ENCODE assay signal across 18 cellular contexts in the genomic region with DNA sequence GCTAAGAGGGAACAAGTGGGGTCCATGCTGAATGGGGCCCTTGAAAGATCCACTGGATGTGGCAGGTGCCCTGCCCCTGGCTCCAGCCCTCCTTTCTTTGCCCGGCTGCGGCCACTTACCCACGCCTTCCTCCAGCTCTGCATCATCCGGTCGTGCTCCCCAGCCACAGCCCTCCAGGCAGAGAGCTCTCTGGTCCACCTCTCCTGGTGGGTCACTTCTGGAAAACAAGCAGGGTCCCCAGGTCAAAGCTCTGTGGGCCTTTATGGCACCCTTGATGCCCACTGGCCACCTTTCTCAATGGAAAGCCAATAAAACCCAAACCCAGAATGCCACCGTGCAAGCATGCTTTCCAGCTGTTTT.
"Had no signal": no experiment of that assay in that cellular context is flagged by ENCODE, and none has a peak within 500 bp of the region (broad histone marks: within the 10 kb centered on the region; RNA-seq: fewer than 3 reads in every experiment).

No MANE protein-coding gene starts in this region.

- H3K4me1 ChIP-seq: parathyroid adenoma had no signal

- H3K4me2 ChIP-seq: hepatocyte had no signal

- H3K27ac Mint-ChIP-seq: activated T-helper 2 cell treated with anti-CD3 and anti-CD28 coated beads, Interferon-gamma antibody, Interleukin-2, Interleukin-4, amounts not matched to agents 10 μg/mL and 5 μg/mL and 100 μg/mL, durations not matched to agents 14 hours and 24 hours and 36 hours; stimulated activated naive CD8-positive, alpha-beta T cell treated with anti-CD3 and anti-CD28 coated beads, Interleukin-15, Interleukin-2, amounts not matched to agents 100 ng/mL and 50 ng/mL, for 24 hours; type B pancreatic cell had no signal

- H3K27me3 Mint-ChIP-seq: naive thymus-derived CD4-positive, alpha-beta T cell; stimulated activated naive CD8-positive, alpha-beta T cell treated with anti-CD3 and anti-CD28 coated beads, Interleukin-15, Interleukin-2, amounts not matched to agents 100 ng/mL and 50 ng/mL, for 24 hours; type B pancreatic cell had no signal

- ATAC-seq: esophagus mucosa; mucosa of descending colon; naive thymus-derived CD4-positive, alpha-beta T cell had no signal

- H3K4me3 ChIP-seq: hepatocyte, left ventricle myocardium inferior, mucosa of descending colon, suprapubic skin had no signal

- DNase-seq: activated CD4-positive, alpha-beta T cell treated with anti-CD3 and anti-CD28 coated beads, Interleukin-2, amount 50 U/mL, for 1 hour; activated CD4-positive, CD25-positive, alpha-beta regulatory T cell; left ventricle myocardium inferior; mucosa of descending colon; naive thymus-derived CD4-positive, alpha-beta T cell; retina; stimulated activated CD4-positive, alpha-beta T cell treated with anti-CD3 and anti-CD28 coated beads, Interleukin-15, amount 100 ng/mL, for 24 hours; stimulated activated CD4-positive, alpha-beta T cell treated with anti-CD3 and anti-CD28 coated beads, Interleukin-4, amount 100 ng/mL, for 1 hour; SW 1271 had no signal

- H2AFZ ChIP-seq: hepatocyte, parathyroid adenoma had no signal

- H3K27ac ChIP-seq: hepatocyte, left ventricle myocardium inferior, parathyroid adenoma, suprapubic skin had no signal

- H3K9me3 ChIP-seq: left ventricle myocardium inferior, mucosa of descending colon, suprapubic skin had no signal

- FAIRE-seq: colon had no signal

- H3K79me2 ChIP-seq: hepatocyte, parathyroid adenoma had no signal

- H3K27me3 ChIP-seq: hepatocyte, suprapubic skin had no signal

- H3K4me3 Mint-ChIP-seq: naive thymus-derived CD4-positive, alpha-beta T cell; stimulated activated naive CD8-positive, alpha-beta T cell treated with anti-CD3 and anti-CD28 coated beads, Interleukin-15, Interleukin-2, amounts not matched to agents 100 ng/mL and 50 ng/mL, for 24 hours; type B pancreatic cell had no signal

- H3K9me3 Mint-ChIP-seq: activated naive CD4-positive, alpha-beta T cell treated with anti-CD3 and anti-CD28 coated beads, Interleukin-2, amount 50 U/mL, for 72 hours; activated T-helper 2 cell treated with anti-CD3 and anti-CD28 coated beads, Interferon-gamma antibody, Interleukin-2, Interleukin-4, amounts not matched to agents 10 μg/mL and 5 μg/mL and 100 μg/mL, durations not matched to agents 14 hours and 24 hours and 36 hours; stimulated activated naive CD8-positive, alpha-beta T cell treated with anti-CD3 and anti-CD28 coated beads, Interleukin-15, Interleukin-2, amounts not matched to agents 100 ng/mL and 50 ng/mL, for 24 hours; type B pancreatic cell had no signal
